Comparison of ENCODE assay signal across 2 cellular contexts in genomic region chr16:9199751-9200150, GRCh38.
TF ChIP-seq lines count a peak whose summit lies in the region.

No MANE protein-coding gene starts in this region.

TF ChIP-seq in HepG2, 621 proteins besides CTCF, POLR2A, EP300 and RAD21 (continued from another document):
- TF ChIP-seq NONO (IDR thresholded peaks at IDR 0.05), result peak; percentile 78; the same call in 1 of the 2 replicates
- no peak for TF ChIP-seq NONO (CRISPR knock-in tag; conservative IDR thresholded peaks at IDR 0.05)
- no peak for TF ChIP-seq RFXAP (CRISPR knock-in tag; IDR thresholded peaks at IDR 0.05; ENCODE audit: borderline replicate concordance)
- TF ChIP-seq SMARCE1 (IDR thresholded peaks at IDR 0.05; ENCODE audit: borderline replicate concordance), result no peak
- TF ChIP-seq PCBP1 (IDR thresholded peaks at IDR 0.05; ENCODE audit: borderline replicate concordance, low read depth, low read length), result no peak
- no peak for TF ChIP-seq THAP9 (CRISPR knock-in tag; IDR thresholded peaks at IDR 0.05; ENCODE audit: borderline replicate concordance)
- TF ChIP-seq NFYC (CRISPR knock-in tag; IDR thresholded peaks at IDR 0.05), result no peak
- no peak for TF ChIP-seq ZNF12 (CRISPR knock-in tag; IDR thresholded peaks at IDR 0.05)
- TF ChIP-seq IRX3 (CRISPR knock-in tag; IDR thresholded peaks at IDR 0.05; ENCODE audit: borderline replicate concordance, low read depth), result no peak
- TF ChIP-seq HNRNPK (IDR thresholded peaks at IDR 0.05; ENCODE audit: low read depth, low read length, poor library complexity, severe bottlenecking), result peak; percentile 51
- TF ChIP-seq, protein P1, sequence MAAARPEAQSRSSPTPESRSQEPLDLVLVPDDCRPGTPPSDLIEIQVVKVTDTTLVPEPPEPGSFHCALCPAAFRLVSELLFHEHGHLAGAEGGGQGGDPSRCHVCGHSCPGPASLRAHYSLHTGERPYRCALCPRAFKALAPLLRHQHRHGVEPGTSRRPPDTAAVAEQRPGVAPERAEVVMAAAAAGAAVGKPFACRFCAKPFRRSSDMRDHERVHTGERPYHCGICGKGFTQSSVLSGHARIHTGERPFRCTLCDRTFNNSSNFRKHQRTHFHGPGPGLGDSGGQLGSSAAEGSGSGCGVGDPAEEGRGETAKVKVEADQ (CRISPR knock-in tag; IDR thresholded peaks at IDR 0.05; ENCODE audit: borderline replicate concordance), result no peak
- peak; percentile 77; the same call in 1 of the 2 replicates for TF ChIP-seq IKZF1 (IDR thresholded peaks at IDR 0.05)
- no peak for TF ChIP-seq ZNF615 (CRISPR knock-in tag; IDR thresholded peaks at IDR 0.05; ENCODE audit: borderline replicate concordance)
- TF ChIP-seq RELA (CRISPR knock-in tag; IDR thresholded peaks at IDR 0.05), result no peak
- TF ChIP-seq SCMH1 (CRISPR knock-in tag; IDR thresholded peaks at IDR 0.05; ENCODE audit: borderline replicate concordance), result no peak
- TF ChIP-seq PLSCR1 (CRISPR knock-in tag; IDR thresholded peaks at IDR 0.05; ENCODE audit: borderline replicate concordance), result no peak
- TF ChIP-seq IRF2 (CRISPR knock-in tag; IDR thresholded peaks at IDR 0.05), result no peak
- TF ChIP-seq PCBP2 (optimal IDR thresholded peaks at IDR 0.05; ENCODE audit: low read depth, low read length, poor library complexity, severe bottlenecking), result peak; percentile 76
- no peak for TF ChIP-seq RNF2 (conservative IDR thresholded peaks at IDR 0.05; ENCODE audit: low read depth)
- TF ChIP-seq ISL2 (CRISPR knock-in tag; IDR thresholded peaks at IDR 0.05), result no peak
- no peak for TF ChIP-seq ATAD3A (CRISPR knock-in tag; IDR thresholded peaks at IDR 0.05)
- TF ChIP-seq NFE2 (CRISPR knock-in tag; IDR thresholded peaks at IDR 0.05), result no peak
- TF ChIP-seq ZNF749 (CRISPR knock-in tag; IDR thresholded peaks at IDR 0.05; ENCODE audit: borderline replicate concordance), result no peak
- no peak for TF ChIP-seq HMG20B (CRISPR knock-in tag; conservative IDR thresholded peaks at IDR 0.05)
- TF ChIP-seq ZNF674 (CRISPR knock-in tag; IDR thresholded peaks at IDR 0.05; ENCODE audit: low read depth), result no peak
- TF ChIP-seq HOXA5 (CRISPR knock-in tag; IDR thresholded peaks at IDR 0.05), result no peak
- TF ChIP-seq HNF4A (CRISPR knock-in tag; IDR thresholded peaks at IDR 0.05), result no peak
- no peak for TF ChIP-seq LCORL (IDR thresholded peaks at IDR 0.05)
- TF ChIP-seq LCORL (CRISPR knock-in tag; IDR thresholded peaks at IDR 0.05), result no peak
- TF ChIP-seq HOXA7 (CRISPR knock-in tag; IDR thresholded peaks at IDR 0.05), result no peak
- no peak for TF ChIP-seq ZNF30 (CRISPR knock-in tag; IDR thresholded peaks at IDR 0.05)
- no peak for TF ChIP-seq ZSCAN9 (CRISPR knock-in tag; IDR thresholded peaks at IDR 0.05; ENCODE audit: borderline replicate concordance)
- no peak for TF ChIP-seq ZNF768 (CRISPR knock-in tag; IDR thresholded peaks at IDR 0.05)
- no peak for TF ChIP-seq ZBTB39 (CRISPR knock-in tag; IDR thresholded peaks at IDR 0.05)
- TF ChIP-seq ZNF143 (CRISPR knock-in tag; IDR thresholded peaks at IDR 0.05), result no peak

TF ChIP-seq in K562, 482 proteins besides CTCF, POLR2A, EP300 and RAD21:
- peak; percentile 55 for TF ChIP-seq ZNF512 (tag; IDR thresholded peaks at IDR 0.05)
- TF ChIP-seq CHD1 (IDR thresholded peaks at IDR 0.05; ENCODE audit: low read length), result no peak
